25 cellular contexts compared by ENCODE assay signal in the genomic region with DNA sequence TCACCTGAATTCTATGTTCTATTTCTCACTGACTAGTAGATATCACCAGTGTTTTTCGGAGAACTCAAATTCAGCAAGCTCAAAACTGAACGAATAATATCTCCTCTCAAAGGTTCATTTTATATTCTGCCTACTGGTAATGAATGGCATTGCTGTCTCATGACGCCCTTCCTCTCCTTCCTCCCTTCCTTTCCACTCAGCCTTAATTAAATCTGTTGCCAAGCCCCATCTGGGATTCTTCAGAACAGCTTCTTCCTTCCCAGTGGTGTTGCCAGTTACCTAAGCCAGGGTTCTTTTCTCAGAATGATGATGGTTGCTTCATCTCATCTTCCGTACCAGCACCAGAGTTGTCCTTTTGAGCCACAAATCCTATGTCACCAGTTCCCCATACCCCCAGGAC.
DNase-seq lines count a peak whose midpoint lies in the region; ATAC-seq and TF ChIP-seq lines count a peak whose summit lies in the region.
"Had no signal": no experiment of that assay in that cellular context is flagged by ENCODE, and none has a peak within 500 bp of the region (broad histone marks: within the 10 kb centered on the region; RNA-seq: fewer than 3 reads in every experiment).

No MANE protein-coding gene starts in this region.

- no peaks in the 10 kb centered on the region for H3K9me3 Mint-ChIP-seq in central memory CD8-positive, alpha-beta T cell
- H3K9me3 Mint-ChIP-seq in immature natural killer cell (peaks cover 0 to 3% (median 0%) of the 10 kb centered on the region in 6 donors), chondrocyte (ENCODE audit: low read depth) (peaks cover 6% of the 10 kb centered on the region)

- no peaks in the 10 kb centered on the region for H3K4me1 ChIP-seq in A673 (ENCODE audit: insufficient read depth, low read length, poor library complexity, severe bottlenecking)
- H3K4me1 ChIP-seq: BE2C had no signal

- H3K36me3 ChIP-seq in A673 (ENCODE audit: insufficient read depth, low read length, poor library complexity, severe bottlenecking), result peaks cover 42% of the 10 kb centered on the region
- H3K36me3 ChIP-seq: MG63 had no signal

- CTCF ChIA-PET in A673 (lab: Charles Lee), result no interaction called here

- DNase-seq in A673 (ENCODE audit: low spot score) (peak; percentile 55), EL (peak; percentile 2), immature natural killer cell (no peak), ecto neural progenitor cell (ENCODE audit: low spot score) (no peak), GM19240 (ENCODE audit: insufficient read length, low spot score) (no peak), chondrocyte (ENCODE audit: low spot score) (no peak)
- DNase-seq in central memory CD8-positive, alpha-beta T cell (ENCODE audit: low spot score in 2 of 2), result no peak
- DNase-seq: BE2C, DMS79, MG63, NCI-H1417, NCI-H187 treated with DMSO at 0.1 percent for 48 hours, NCI-H2107, NCI-H2227 treated with DMSO at 0.1 percent for 48 hours, NCI-H510A, NCI-H748 treated with DMSO at 0.1 percent for 48 hours, PC-9, RPMI8226, SHP77 treated with DMSO at 0.1 percent for 48 hours had no signal

- H3K27ac ChIP-seq in A673 (ENCODE audit: low read depth, low read length, poor library complexity, severe bottlenecking), result peak overlapping the region; percentile 15
- H3K27ac ChIP-seq: A549, HL-60, PC-9 had no signal

- POLR2A ChIA-PET in A673 (lab: Charles Lee; ENCODE audit: low non-redundant PET), result no interaction called here

- BruUV-seq in A673 (replicated peaks; lab: Mats Ljungman, UMichigan), result no TSS peak

- H3K4me3 Mint-ChIP-seq in central memory CD8-positive, alpha-beta T cell, result no peak overlapping the region
- H3K4me3 Mint-ChIP-seq in immature natural killer cell (no peak overlapping the region), chondrocyte (ENCODE audit: unreplicated experiment) (no peak overlapping the region)

- peaks cover 63% of the 10 kb centered on the region for H3K36me3 Mint-ChIP-seq in central memory CD8-positive, alpha-beta T cell (ENCODE audit: insufficient read depth)
- H3K36me3 Mint-ChIP-seq in immature natural killer cell, result peaks cover 34 to 64% (median 47%) of the 10 kb centered on the region in 3 donors
- H3K36me3 Mint-ChIP-seq in chondrocyte (ENCODE audit: low read depth), result peaks cover 4% of the 10 kb centered on the region

- H3K9me3 ChIP-seq in A673 (ENCODE audit: low read depth, low read length, poor library complexity, severe bottlenecking), result no peaks in the 10 kb centered on the region
- H3K9me3 ChIP-seq: A549, BE2C, MG63 had no signal

- ATAC-seq in central memory CD8-positive, alpha-beta T cell (replicated peaks; ENCODE audit: extremely low read depth, poor library complexity, severe bottlenecking), result no peak
- no peak for ATAC-seq in HG03432 (IDR thresholded peaks at IDR 0.05; ENCODE audit: unreplicated experiment)
- ATAC-seq: A549, HepG2, K562 had no signal

- H3K27me3 Mint-ChIP-seq in central memory CD8-positive, alpha-beta T cell, result no peaks in the 10 kb centered on the region
- H3K27me3 Mint-ChIP-seq in immature natural killer cell (ENCODE audit: low read depth in 3 of 3) (peaks cover 0 to 6% (median 0%) of the 10 kb centered on the region in 3 donors), chondrocyte (ENCODE audit: low read depth) (no peaks in the 10 kb centered on the region)

- no peak overlapping the region for H3K4me3 ChIP-seq in A673 (ENCODE audit: low read depth, low read length, poor library complexity, severe bottlenecking)
- H3K4me3 ChIP-seq: A549, K562, MG63, PC-9, SK-N-MC had no signal

- intact Hi-C loops in A673 (cut with micrococcal nuclease; ENCODE audit: unreplicated experiment), result no loop called here

- peak overlapping the region; percentile 52 for H3K27ac Mint-ChIP-seq in central memory CD8-positive, alpha-beta T cell (ENCODE audit: low read depth)
- H3K27ac Mint-ChIP-seq in immature natural killer cell (peak overlapping the region in 4 of 6 donors; percentile 13 to 73 (median 38)), chondrocyte (ENCODE audit: unreplicated experiment) (no peak overlapping the region)

- TF ChIP-seq CTCF in A673 (conservative IDR thresholded peaks at IDR 0.05; ENCODE audit: low read depth, low read length), result no peak
- no peak for TF ChIP-seq CTCF in chondrocyte (IDR thresholded peaks at IDR 0.05)

- H3K27me3 ChIP-seq in A673 (replicated peaks; ENCODE audit: insufficient read depth, low read depth, low read length, poor library complexity), result no peaks in the 10 kb centered on the region
- H3K27me3 ChIP-seq: BE2C, MG63 had no signal

- H3K4me1 Mint-ChIP-seq in central memory CD8-positive, alpha-beta T cell, result peaks cover 15% of the 10 kb centered on the region
- H3K4me1 Mint-ChIP-seq in immature natural killer cell (peaks cover 19 to 29% of the 10 kb centered on the region in 2 donors), chondrocyte (ENCODE audit: low read depth) (peaks cover 9% of the 10 kb centered on the region)

Comparison
In these comparisons a context has a peak if more than half of its experiments do, and no peak if none do; other contexts are left out.
1. DNase-seq: peak in A673 (single experiment) and EL (single experiment); none in central memory CD8-positive, alpha-beta T cell (0 of 2), immature natural killer cell (0 of 3), ecto neural progenitor cell (single experiment), GM19240 (single experiment) and chondrocyte (single experiment).